In the genomic region with DNA sequence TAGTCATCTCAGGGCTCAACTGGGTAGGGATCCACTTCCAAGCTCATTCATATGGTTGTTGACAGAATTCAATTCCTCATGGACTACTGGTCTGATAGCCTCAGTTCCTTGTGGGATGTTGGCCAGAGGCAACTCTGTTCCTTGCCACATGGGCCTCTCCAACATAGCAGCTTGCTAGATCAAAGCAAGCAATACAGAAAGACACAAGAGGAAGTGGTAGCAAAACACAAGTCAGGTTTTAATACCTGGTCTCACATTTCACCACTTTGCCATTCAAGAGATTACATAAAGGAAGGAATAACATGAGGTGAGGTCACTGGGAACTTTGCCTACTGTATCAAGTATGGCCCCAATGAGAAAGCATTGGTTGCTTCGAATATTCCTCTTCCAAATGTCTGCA, we compare ENCODE assay signal across 20 cellular contexts.
"Had no signal": no experiment of that assay in that cellular context is flagged by ENCODE, and none has a peak within 500 bp of the region (broad histone marks: within the 10 kb centered on the region; RNA-seq: fewer than 3 reads in every experiment).

No MANE protein-coding gene starts in this region.

- DNase-seq: KBM-7; NCI-H1092; NCI-H1105 treated with DMSO at 0.1 percent for 48 hours; NCI-H1417 treated with DMSO at 0.1 percent for 48 hours; NCI-H146; NCI-H1694 treated with DMSO at 0.1 percent for 48 hours; NCI-H1930; NCI-H2107; NCI-H2171 treated with DMSO at 0.1 percent for 48 hours; NCI-H345; NCI-H524; NCI-H526 treated with DMSO at 0.1 percent for 48 hours; NCI-H748 treated with DMSO at 0.1 percent for 48 hours; NK-92 treated with Interleukin-12 subunit alpha and Interleukin-12 subunit beta, amount 100 ng/mL, for 24 hours; PC-3; SHP77; SK-N-SH; SW 1271; T-cell had no signal

- ATAC-seq: Panc1, PC-3, T-cell had no signal
